Comparison of ENCODE assay signal across 18 cellular contexts in the genomic region with DNA sequence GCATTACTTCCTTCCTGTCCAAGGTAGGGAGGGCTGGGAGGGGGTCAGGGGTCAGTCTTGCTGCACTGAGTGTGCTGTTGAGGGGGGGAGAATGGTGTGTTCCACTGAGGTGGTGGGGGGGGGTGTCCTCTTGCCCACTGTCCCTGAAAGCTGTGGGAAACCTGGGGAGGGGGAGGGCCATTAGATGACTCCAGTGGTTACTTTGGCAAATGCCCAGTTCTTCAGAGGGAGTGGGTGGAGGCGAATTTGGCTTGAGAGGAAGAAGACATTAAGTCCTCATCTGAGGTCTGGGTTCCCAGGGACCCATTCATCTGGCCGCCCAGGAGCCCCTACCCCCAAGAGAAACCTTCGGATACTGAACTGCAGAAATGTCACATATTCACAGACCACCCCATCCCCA. TPM values are rescaled to one million over a fixed set of nuclear protein-coding genes. Genes with fewer than 3 reads are reported as not detected.
DNase-seq lines count a peak whose midpoint lies in the region; ATAC-seq, FAIRE-seq and TF ChIP-seq lines count a peak whose summit lies in the region.
"Had no signal": no experiment of that assay in that cellular context is flagged by ENCODE, and none has a peak within 500 bp of the region (broad histone marks: within the 10 kb centered on the region; RNA-seq: fewer than 3 reads in every experiment).

No MANE protein-coding gene starts in this region.

- peaks cover 52% of the 10 kb centered on the region for H4K20me1 ChIP-seq in astrocyte (ENCODE audit: insufficient read depth, low read length)

- CTCF ChIA-PET in CD4-positive, alpha-beta T cell (lab: Charles Lee) = no interaction called here

- peaks cover 3% of the 10 kb centered on the region for H3K36me3 ChIP-seq in astrocyte (ENCODE audit: insufficient read depth, low read length)
- peaks cover 0 to 56% (median 31%) of the 10 kb centered on the region in 9 donors for H3K36me3 ChIP-seq in heart right ventricle
- peaks cover 0 to 28% of the 10 kb centered on the region in 2 donors for H3K36me3 ChIP-seq in gastrocnemius medialis
- H3K36me3 ChIP-seq: neural progenitor cell had no signal

- POLR2A ChIA-PET in CD4-positive, alpha-beta T cell (lab: Charles Lee) = no interaction called here

- no peaks in the 10 kb centered on the region for H3K9me3 ChIP-seq in CD4-positive, alpha-beta T cell (ENCODE audit: control insufficient read depth, low read length)
- H3K9me3 ChIP-seq in astrocyte (ENCODE audit: insufficient read depth, low read depth, low read length) (no peaks in the 10 kb centered on the region), heart right ventricle (no peaks in the 10 kb centered on the region), gastrocnemius medialis (no peaks in the 10 kb centered on the region)

- no peak overlapping the region for H2AFZ ChIP-seq in astrocyte (ENCODE audit: low read depth, low read length)
- H2AFZ ChIP-seq: neural progenitor cell had no signal

- H3K4me1 ChIP-seq in astrocyte (ENCODE audit: insufficient read depth, low read length) = peaks cover 27% of the 10 kb centered on the region
- H3K4me1 ChIP-seq in heart right ventricle = peaks cover 28 to 72% (median 46%) of the 10 kb centered on the region in 9 donors
- peaks cover 38 to 45% of the 10 kb centered on the region in 2 donors for H3K4me1 ChIP-seq in gastrocnemius medialis
- H3K4me1 ChIP-seq: neural progenitor cell had no signal

- H3K9ac ChIP-seq in astrocyte (ENCODE audit: low read length) = peak overlapping the region; percentile 24
- H3K9ac ChIP-seq: neural progenitor cell had no signal

- no peak for DNase-seq in CD4-positive, alpha-beta T cell
- peak; percentile 20 for DNase-seq in astrocyte (ENCODE audit: low read depth)
- DNase-seq in heart right ventricle = peak in 1 of 2 donors; percentile 50
- DNase-seq in gastrocnemius medialis = no peak
- DNase-seq in SIG-M5 (lab: John Stamatoyannopoulos, UW) = no peak
- no peak for DNase-seq in NCI-H2227 (lab: John Stamatoyannopoulos, UW; ENCODE audit: unreplicated experiment)
- DNase-seq: activated CD4-positive, alpha-beta T cell treated with anti-CD3 and anti-CD28 coated beads for 4 hours; activated T-cell treated with anti-CD3 and anti-CD28 coated beads, Interleukin-2, amount 50 U/mL, for 4 hours; amniotic stem cell; DMS53; left colon; NCI-H446 treated with DMSO at 0.1 percent for 48 hours; PC-3 had no signal

- H3K4me1 Mint-ChIP-seq in CD4-positive, alpha-beta T cell (ENCODE audit: low read depth) = peaks cover 30% of the 10 kb centered on the region
- peaks cover 37% of the 10 kb centered on the region for H3K4me1 Mint-ChIP-seq in astrocyte (ENCODE audit: low read depth, unreplicated experiment)

- peak overlapping the region; percentile 61 for H3K27ac Mint-ChIP-seq in CD4-positive, alpha-beta T cell
- no peak overlapping the region for H3K27ac Mint-ChIP-seq in astrocyte (ENCODE audit: unreplicated experiment)
- H3K27ac Mint-ChIP-seq: neural progenitor cell; T-helper 1 cell treated with Interleukin-12 subunit alpha and Interleukin-12 subunit beta and Interleukin-4 antibody, amounts not matched to agents 30 μg/mL and 1 μg/mL, for 36 hours had no signal

- no peak for TF ChIP-seq CTCF in CD4-positive, alpha-beta T cell (IDR thresholded peaks at IDR 0.05)
- TF ChIP-seq CTCF in astrocyte (IDR thresholded peaks at IDR 0.05; ENCODE audit: insufficient read depth, low read depth, low read length) (no peak), heart right ventricle (IDR thresholded peaks at IDR 0.05) (no peak), gastrocnemius medialis (IDR thresholded peaks at IDR 0.05 in 4 of 5, conservative IDR thresholded peaks at IDR 0.05 in 1 of 5) (no peak)

- H3K27me3 Mint-ChIP-seq in CD4-positive, alpha-beta T cell = no peaks in the 10 kb centered on the region
- no peaks in the 10 kb centered on the region for H3K27me3 Mint-ChIP-seq in astrocyte (ENCODE audit: low read depth, unreplicated experiment)

- H3K79me2 ChIP-seq in astrocyte (ENCODE audit: insufficient read depth, low read length) = no peaks in the 10 kb centered on the region

- FAIRE-seq in astrocyte (lab: Jason Lieb, UNC) = no peak
- FAIRE-seq: K562 had no signal

- peak overlapping the region; percentile 70 for H3K4me2 ChIP-seq in astrocyte (ENCODE audit: low read length)
- H3K4me2 ChIP-seq: neural progenitor cell had no signal

- H3K27ac ChIP-seq in CD4-positive, alpha-beta T cell (ENCODE audit: low read depth, low read length) = no peak overlapping the region
- H3K27ac ChIP-seq in astrocyte (ENCODE audit: low read depth, low read length) (no peak overlapping the region), heart right ventricle (peak overlapping the region in 9 of 10 donors; percentile 15 to 81 (median 52)), gastrocnemius medialis (peak overlapping the region; percentile 96 to 99 (median 98))
- H3K27ac ChIP-seq: neural progenitor cell had no signal

- peaks cover 60% of the 10 kb centered on the region for H3K36me3 Mint-ChIP-seq in CD4-positive, alpha-beta T cell (ENCODE audit: low read depth)
- peaks cover 24% of the 10 kb centered on the region for H3K36me3 Mint-ChIP-seq in astrocyte (ENCODE audit: low read depth, unreplicated experiment)

- 49 to 52% methylated on average over 3 of the region's 3 CpGs for WGBS in heart right ventricle, 2 donors

- H3K27me3 ChIP-seq in CD4-positive, alpha-beta T cell (ENCODE audit: control insufficient read depth, insufficient read depth, low read length) = no peaks in the 10 kb centered on the region
- H3K27me3 ChIP-seq in astrocyte (ENCODE audit: insufficient read depth, low read length) = no peaks in the 10 kb centered on the region
- no peaks in the 10 kb centered on the region for H3K27me3 ChIP-seq in heart right ventricle
- H3K27me3 ChIP-seq in gastrocnemius medialis = no peaks in the 10 kb centered on the region
- H3K27me3 ChIP-seq: neural progenitor cell had no signal

- H3K4me3 ChIP-seq in astrocyte (ENCODE audit: insufficient read depth, low read depth, low read length) (no peak overlapping the region), heart right ventricle (no peak overlapping the region), gastrocnemius medialis (no peak overlapping the region)
- H3K4me3 ChIP-seq: K562, neural progenitor cell had no signal

- H3K4me3 Mint-ChIP-seq in CD4-positive, alpha-beta T cell = no peak overlapping the region
- peak overlapping the region; percentile 24 for H3K4me3 Mint-ChIP-seq in astrocyte (ENCODE audit: unreplicated experiment)
- H3K4me3 Mint-ChIP-seq: activated T-cell treated with anti-CD3 and anti-CD28 coated beads, Interleukin-2, amount 50 U/mL, for 4 hours; neural progenitor cell; T-helper 1 cell treated with Interleukin-12 subunit alpha and Interleukin-12 subunit beta and Interleukin-4 antibody, amounts not matched to agents 30 μg/mL and 1 μg/mL, for 36 hours had no signal

- intact Hi-C loops in CD4-positive, alpha-beta T cell (cut with DNase I, micrococcal nuclease) = no loop called here
- intact Hi-C loops in heart right ventricle (cut with DNase I) (loop anchor here in 4 of 10 donors (5.0 to 10.0 kb wide), 3 partner anchors 38 to 138 kb away; partner anchors contain the start of genes GPATCH4 (in 2 of the 4) and MEF2D (in 1 of the 4)), gastrocnemius medialis (cut with DNase I; ENCODE audit: low total_unique reads) (loop anchor here (10.0 kb wide), 1 partner anchor 360 kb away; no protein-coding TSS in a partner anchor)

- H3K9me3 Mint-ChIP-seq in CD4-positive, alpha-beta T cell = no peaks in the 10 kb centered on the region
- H3K9me3 Mint-ChIP-seq in astrocyte (ENCODE audit: unreplicated experiment) = no peaks in the 10 kb centered on the region
- H3K9me3 Mint-ChIP-seq: activated T-cell treated with anti-CD3 and anti-CD28 coated beads, Interleukin-2, amount 50 U/mL, for 4 hours; neural progenitor cell; T-helper 1 cell treated with Interleukin-12 subunit alpha and Interleukin-12 subunit beta and Interleukin-4 antibody, amounts not matched to agents 30 μg/mL and 1 μg/mL, for 36 hours had no signal

- no peak for ATAC-seq in CD4-positive, alpha-beta T cell (ENCODE audit: poor library complexity)
- ATAC-seq in heart right ventricle (peak in 5 of 8 donors; percentile 9 to 46 (median 17)), gastrocnemius medialis (peak; percentile 4 to 16), HG03439 (IDR thresholded peaks at IDR 0.05; ENCODE audit: unreplicated experiment) (no peak), GM18502 (IDR thresholded peaks at IDR 0.05; ENCODE audit: poor library complexity, unreplicated experiment) (no peak)
- ATAC-seq: activated T-cell treated with anti-CD3 and anti-CD28 coated beads, Interleukin-2, amount 50 U/mL, for 4 hours; K562; PC-3 had no signal

- TF ChIP-seq POLR2A in gastrocnemius medialis (IDR thresholded peaks at IDR 0.05) = no peak

- in situ Hi-C loops in gastrocnemius medialis (cut with MboI; ENCODE audit: low sequenced_read_pairs in 4 of 4) = no loop called here

RNA-seq across cellular contexts. Expression of gene MEF2D, which starts 36.2 kb away (rescaled TPM):
- 100 to 1,000 TPM; 155 to 162 TPM for total RNA-seq in CD4-positive, alpha-beta T cell
- total RNA-seq in astrocyte = 51.7 and 56.6 TPM in 2 replicates
- 100 to 1,000 TPM in 4 of 10 donors, 10 to 100 TPM in 6; 81.1 to 127 (median 96.5) TPM for total RNA-seq in heart right ventricle
- polyA plus RNA-seq in heart right ventricle = 10 to 100 TPM; 31.6 to 37.7 TPM
- 100 to 1,000 TPM; 129 to 260 (median 168) TPM for total RNA-seq in gastrocnemius medialis

Comparison
In these comparisons a context has a peak if more than half of its experiments do, and no peak if none do; other contexts are left out.
1. ATAC-seq: peak in heart right ventricle (5 of 8) and gastrocnemius medialis (2 of 2); none in CD4-positive, alpha-beta T cell (single experiment), HG03439 (single experiment) and GM18502 (single experiment).
2. H3K27ac ChIP-seq: peak in heart right ventricle (9 of 10) and gastrocnemius medialis (4 of 4); none in CD4-positive, alpha-beta T cell (single experiment) and astrocyte (single experiment).